ENCODE assay signal across 17 cellular contexts in the genomic region with DNA sequence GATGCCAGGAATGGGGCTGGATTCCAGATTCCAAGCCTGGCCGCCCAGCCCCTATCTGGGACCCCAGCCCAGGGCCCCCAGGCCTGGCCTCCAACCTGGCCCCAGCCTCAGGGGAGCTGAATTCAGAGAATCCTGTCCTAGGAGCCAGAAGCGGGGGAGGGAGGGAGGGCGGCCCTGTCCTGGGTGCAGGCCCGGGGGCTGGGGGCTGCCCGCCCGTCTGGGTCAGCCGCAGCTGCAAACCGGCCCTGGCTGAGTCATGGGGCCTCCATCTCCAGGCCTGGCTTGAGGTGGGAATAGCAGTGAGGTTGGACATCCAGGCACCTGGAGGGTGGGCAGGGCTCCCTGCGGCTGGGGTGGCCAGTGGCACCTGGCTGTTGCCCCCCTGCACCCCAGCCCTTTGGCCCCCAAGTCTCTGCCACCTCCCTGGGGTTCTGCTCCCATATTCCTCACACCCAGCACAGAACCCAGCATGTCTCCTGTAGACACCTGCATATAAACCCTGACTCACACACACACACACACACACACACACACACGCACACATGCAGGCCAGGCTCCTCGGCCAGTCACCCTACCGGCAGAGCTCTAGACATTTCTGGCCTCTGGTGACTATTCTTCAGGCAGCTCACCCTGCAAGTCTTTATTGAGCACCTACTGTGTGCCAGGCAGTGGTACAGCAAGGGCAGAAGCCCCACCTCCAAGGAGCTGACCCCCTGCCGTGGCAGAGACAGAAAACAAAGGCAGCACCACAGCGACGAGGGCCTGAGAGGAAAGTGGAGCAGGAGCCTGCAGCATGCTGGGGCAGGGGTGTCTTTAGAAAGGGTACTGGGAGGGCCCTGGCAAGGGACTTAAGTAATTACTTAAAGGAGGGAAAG. TPM values are rescaled to one million over a fixed set of nuclear protein-coding genes. Genes with fewer than 3 reads are reported as not detected.
DNase-seq lines count a peak whose midpoint lies in the region; ATAC-seq and TF ChIP-seq lines count a peak whose summit lies in the region.
"Had no signal": no experiment of that assay in that cellular context is flagged by ENCODE, and none has a peak within 500 bp of the region (broad histone marks: within the 10 kb centered on the region; RNA-seq: fewer than 3 reads in every experiment).

No MANE protein-coding gene starts in this region.

- peaks cover 4% of the 10 kb centered on the region for H3K9me3 ChIP-seq in trophoblast cell (ENCODE audit: insufficient read depth, low read depth, low read length)
- H3K9me3 ChIP-seq: BE2C, heart left ventricle, neutrophil had no signal

- H3K18ac ChIP-seq in trophoblast cell (ENCODE audit: low read length) = no peak overlapping the region

- H3K79me1 ChIP-seq in trophoblast cell (ENCODE audit: low read length) = peaks cover 32% of the 10 kb centered on the region

- no peaks in the 10 kb centered on the region for H3K27me3 ChIP-seq in trophoblast cell (ENCODE audit: insufficient read depth, low read length)
- H3K27me3 ChIP-seq: BE2C, heart left ventricle had no signal

- H2BK5ac ChIP-seq in trophoblast cell (ENCODE audit: low read depth, low read length, poor library complexity) = no peak overlapping the region

- H3K4me1 ChIP-seq in trophoblast cell (ENCODE audit: control insufficient read depth in 1 of 2, insufficient read depth in 2 of 2, low read length in 2 of 2) = peaks cover 32 to 36% of the 10 kb centered on the region in 2 experiments
- H3K4me1 ChIP-seq: BE2C had no signal

- peak overlapping the region; percentile 15; the same call in 1 of the 2 replicates for H3K27ac ChIP-seq in RWPE1
- peak overlapping the region; percentile 7 for H3K27ac ChIP-seq in trophoblast cell (ENCODE audit: low read depth, low read length)
- H3K27ac ChIP-seq: neutrophil had no signal

- no CpG with 5 or more reads among the region's 15 CpGs for WGBS in trophoblast cell (ENCODE audit: extremely low coverage, insufficient coverage, insufficient read length)

- peak overlapping the region; percentile 69 for H4K91ac ChIP-seq in trophoblast cell (ENCODE audit: low read depth, low read length)

- peak; percentile 47 for DNase-seq in HK-2 (ENCODE audit: unreplicated experiment)
- DNase-seq in RWPE1 (ENCODE audit: low spot score) = peak; percentile 59
- peak; percentile 6 for DNase-seq in fibroblast of mammary gland (ENCODE audit: low read depth)
- peak; percentile 62 to 77 for DNase-seq in trophoblast cell
- DNase-seq in activated T-cell treated with anti-CD3 and anti-CD28 coated beads for 4 hours = no peak
- DNase-seq in NCI-H446 (lab: John Stamatoyannopoulos, UW) = no peak
- DNase-seq: activated effector memory CD4-positive, alpha-beta T cell treated with Interleukin-2 at 50 U/mL for 16 hours; anterior cingulate cortex; BE2C; H7; midbrain; NCI-H1092; stimulated activated CD4-positive, alpha-beta T cell treated with anti-CD3 and anti-CD28 coated beads, Interleukin-2, amount 100 ng/mL, for 48 hours had no signal

- H3K79me2 ChIP-seq in trophoblast cell (ENCODE audit: control insufficient read depth, insufficient read depth, low read length, poor library complexity) = no peaks in the 10 kb centered on the region

- CTCF ChIA-PET in RWPE1 (lab: Yijun Ruan, JAX) = interaction anchor here (0.5 kb wide), 1 partner anchor 394 kb away, joined by 3 read pairs; no protein-coding TSS in a partner anchor

- H2BK12ac ChIP-seq in trophoblast cell (ENCODE audit: low read length) = peak overlapping the region; percentile 63

- H4K12ac ChIP-seq in trophoblast cell (ENCODE audit: low read depth, low read length) = no peak overlapping the region

- TF ChIP-seq CTCF in RWPE1 (conservative IDR thresholded peaks at IDR 0.05; ENCODE audit: low read depth) = no peak
- no peak for TF ChIP-seq CTCF in fibroblast of mammary gland (conservative IDR thresholded peaks at IDR 0.05; ENCODE audit: control insufficient read depth, insufficient read depth, low read depth, low read length)

- POLR2A ChIA-PET in RWPE1 (lab: Yijun Ruan, JAX; ENCODE audit: low non-redundant PET) = no interaction called here

- no peak overlapping the region for H3K9ac ChIP-seq in trophoblast cell (ENCODE audit: low read length)

- peak overlapping the region; percentile 20 for H2AK5ac ChIP-seq in trophoblast cell (ENCODE audit: low read length)

- H3K14ac ChIP-seq in trophoblast cell (ENCODE audit: low read length) = peak overlapping the region; percentile 28

- peak overlapping the region; percentile 1 for H4K8ac ChIP-seq in trophoblast cell (ENCODE audit: low read depth, low read length)

- no peak overlapping the region for H2BK120ac ChIP-seq in trophoblast cell (ENCODE audit: insufficient read depth, low read length, poor library complexity)

- H3K23ac ChIP-seq in trophoblast cell (ENCODE audit: low read length) = no peak overlapping the region

- no peak overlapping the region for H3K4ac ChIP-seq in trophoblast cell (ENCODE audit: low read depth, low read length)

- no peaks in the 10 kb centered on the region for H3K36me3 ChIP-seq in trophoblast cell (ENCODE audit: control insufficient read depth in 1 of 2, insufficient read depth in 2 of 2, low read length in 2 of 2)
- H3K36me3 ChIP-seq: BE2C, heart left ventricle, neutrophil had no signal

- H2AFZ ChIP-seq in trophoblast cell (ENCODE audit: insufficient read depth, low read length, poor library complexity) = no peak overlapping the region

- H3K4me3 ChIP-seq in fibroblast of mammary gland (ENCODE audit: control insufficient read depth, low read depth, low read length) (no peak overlapping the region), trophoblast cell (ENCODE audit: low read depth, low read length) (no peak overlapping the region)
- H3K4me3 ChIP-seq: heart left ventricle had no signal

- ATAC-seq in GM21360 (IDR thresholded peaks at IDR 0.05; ENCODE audit: unreplicated experiment) = no peak
- ATAC-seq: heart left ventricle, sciatic nerve had no signal

- no peak overlapping the region for H3K4me2 ChIP-seq in trophoblast cell (ENCODE audit: low read length)

RNA-seq across cellular contexts. Expression of gene CDKN1C, which starts 50.4 kb away (rescaled TPM):
- polyA plus RNA-seq in trophoblast cell (2013) = 604 and 638 TPM in 2 replicates

Comparison
In these comparisons a context has a peak if more than half of its experiments do, and no peak if none do; other contexts are left out.
1. DNase-seq: peak in HK-2 (single experiment), RWPE1 (single experiment), fibroblast of mammary gland (single experiment) and trophoblast cell (2 of 2); none in activated T-cell treated with anti-CD3 and anti-CD28 coated beads for 4 hours (single experiment) and NCI-H446 (0 of 2).